In genomic region chr12:111402490-111402824, GRCh38 we compare ENCODE assay signal across 1 cellular context.
TF ChIP-seq lines count a peak whose summit lies in the region.

No MANE protein-coding gene starts in this region.

TF ChIP-seq in K562, 482 proteins besides CTCF, POLR2A, EP300 and RAD21:
- peak; percentile 76 for TF ChIP-seq DACH1 (IDR thresholded peaks at IDR 0.05; ENCODE audit: partially characterized antibody)
- TF ChIP-seq HLTF (IDR thresholded peaks at IDR 0.05): 0 out of 2 replicates have a peak, but pooled peaks have one; percentile 51
- peak; percentile 53; the same call in 1 of the 2 replicates for TF ChIP-seq ZBTB5 (IDR thresholded peaks at IDR 0.05)
- peak in 1 of 2 experiments; percentile 90; a peak in 1 of 4 replicates for TF ChIP-seq MCM7 (IDR thresholded peaks at IDR 0.05)
- peak; percentile 63 for TF ChIP-seq SMARCA5 (IDR thresholded peaks at IDR 0.05)
- TF ChIP-seq PRDM10 (IDR thresholded peaks at IDR 0.05; ENCODE audit: partially characterized antibody): peak; percentile 28
- TF ChIP-seq ZNF512 (tag; IDR thresholded peaks at IDR 0.05): 0 out of 2 replicates have a peak, but pooled peaks have one; percentile 28
- 0 out of 2 replicates have a peak, but pooled peaks have one; percentile 38 for TF ChIP-seq PHB2 (IDR thresholded peaks at IDR 0.05; ENCODE audit: low read depth)
- TF ChIP-seq SMARCA4 (IDR thresholded peaks at IDR 0.05): peak; percentile 16; the same call in 1 of the 2 replicates
- peak in 1 of 2 experiments; percentile 11; a peak in 1 of 4 replicates for TF ChIP-seq MLLT1 (IDR thresholded peaks at IDR 0.05)
